Comparison of ENCODE assay signal across 1 cellular context in genomic region chr11:34052036-34052607, GRCh38.
TF ChIP-seq lines count a peak whose summit lies in the region.

No MANE protein-coding gene starts in this region.

TF ChIP-seq in GM12878, 131 proteins besides CTCF, POLR2A, EP300 and RAD21 (continued from another document):
- no peak for TF ChIP-seq HDAC6 (IDR thresholded peaks at IDR 0.05; ENCODE audit: unreplicated experiment)
- TF ChIP-seq CHD2 (IDR thresholded peaks at IDR 0.05; ENCODE audit: borderline replicate concordance, low read depth, low read length), result peak; percentile 93
- TF ChIP-seq RUNX3 (IDR thresholded peaks at IDR 0.05; ENCODE audit: low read length), result peak; percentile 55
TF ChIP-seq in GM12878: peak in this region for 34.
